Comparison of ENCODE assay signal across 1 cellular context in the genomic region with DNA sequence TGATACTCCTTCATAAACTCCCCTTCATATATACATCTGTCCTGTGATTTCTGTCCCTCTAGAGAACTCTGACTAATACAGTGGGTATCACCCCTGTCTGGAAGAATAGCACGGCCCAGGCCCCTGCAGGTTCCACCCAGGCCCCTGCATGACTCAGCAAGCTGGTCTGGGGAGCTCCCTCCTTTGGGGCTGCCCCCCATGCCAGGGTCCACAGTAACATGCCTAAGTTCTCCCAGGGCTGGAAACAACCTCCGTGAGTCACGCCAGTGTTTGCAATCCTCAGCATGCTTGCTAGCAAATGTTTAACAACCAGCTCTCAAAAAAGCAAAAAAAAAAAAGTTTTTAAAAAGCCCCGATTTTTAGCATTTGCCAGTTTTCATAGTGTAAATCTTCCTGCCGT.
TF ChIP-seq lines count a peak whose summit lies in the region.

No MANE protein-coding gene starts in this region.

TF ChIP-seq in IMR-90, 13 proteins besides CTCF, POLR2A, EP300 and RAD21 (continued from another document):
- TF ChIP-seq, protein P1, sequence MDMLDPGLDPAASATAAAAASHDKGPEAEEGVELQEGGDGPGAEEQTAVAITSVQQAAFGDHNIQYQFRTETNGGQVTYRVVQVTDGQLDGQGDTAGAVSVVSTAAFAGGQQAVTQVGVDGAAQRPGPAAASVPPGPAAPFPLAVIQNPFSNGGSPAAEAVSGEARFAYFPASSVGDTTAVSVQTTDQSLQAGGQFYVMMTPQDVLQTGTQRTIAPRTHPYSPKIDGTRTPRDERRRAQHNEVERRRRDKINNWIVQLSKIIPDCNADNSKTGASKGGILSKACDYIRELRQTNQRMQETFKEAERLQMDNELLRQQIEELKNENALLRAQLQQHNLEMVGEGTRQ (IDR thresholded peaks at IDR 0.05; ENCODE audit: low read depth, low read length) = no peak
- TF ChIP-seq NFE2L2 (IDR thresholded peaks at IDR 0.05; ENCODE audit: low read depth, low read length) = peak; percentile 80
- TF ChIP-seq MXI1 (IDR thresholded peaks at IDR 0.05; ENCODE audit: borderline replicate concordance, low read depth, low read length) = no peak
- no peak for TF ChIP-seq BHLHE40 (IDR thresholded peaks at IDR 0.05; ENCODE audit: low read depth, low read length)
